Comparison of ENCODE assay signal across 8 cellular contexts in genomic region chr22:38707346-38707745, GRCh38. TPM values are rescaled to one million over a fixed set of nuclear protein-coding genes. Genes with fewer than 3 reads are reported as not detected.
A peak's percentile ranks its signal among the peaks of the same experiment; 100 is the strongest.
DNase-seq lines count a peak whose midpoint lies in the region; TF ChIP-seq lines count a peak whose summit lies in the region.

No MANE protein-coding gene starts in this region.

- H3K36me3 ChIP-seq in effector memory CD4-positive, alpha-beta T cell (ENCODE audit: control insufficient read depth, insufficient read depth, low read length): no peaks in the 10 kb centered on the region
- H3K36me3 ChIP-seq in parathyroid adenoma (ENCODE audit: control insufficient read depth, insufficient read depth, low read length): no peaks in the 10 kb centered on the region

- no peak overlapping the region for H2AFZ ChIP-seq in parathyroid adenoma

- H3K4me2 ChIP-seq in parathyroid adenoma (ENCODE audit: low read length): peak overlapping the region; percentile 74

- no peaks in the 10 kb centered on the region for H3K27me3 ChIP-seq in effector memory CD4-positive, alpha-beta T cell (replicated peaks; ENCODE audit: control insufficient read depth, insufficient read depth, low read length, poor library complexity, severe bottlenecking)
- no peaks in the 10 kb centered on the region for H3K27me3 ChIP-seq in parathyroid adenoma (ENCODE audit: control insufficient read depth, insufficient read depth, low read length)

- H3K9me3 ChIP-seq in effector memory CD4-positive, alpha-beta T cell (ENCODE audit: control insufficient read depth, low read length): no peaks in the 10 kb centered on the region
- no peaks in the 10 kb centered on the region for H3K9me3 ChIP-seq in parathyroid adenoma (ENCODE audit: control insufficient read depth, low read length)

- DNase-seq in Daoy (ENCODE audit: low read depth) (peak; percentile 48), NCI-H69 (lab: John Stamatoyannopoulos, UW) (peak; percentile 43), ecto neural progenitor cell (ENCODE audit: low spot score) (no peak), mucosa of gallbladder (ENCODE audit: low spot score) (no peak), NCI-H187 treated with DMSO at 0.1 percent for 48 hours (lab: John Stamatoyannopoulos, UW) (no peak), NCI-H524 (lab: John Stamatoyannopoulos, UW) (no peak)
- no peak for DNase-seq in effector memory CD4-positive, alpha-beta T cell

- no peak for TF ChIP-seq CTCF in parathyroid adenoma (IDR thresholded peaks at IDR 0.05)

- peak overlapping the region; percentile 95 for H3K4me3 ChIP-seq in effector memory CD4-positive, alpha-beta T cell (ENCODE audit: insufficient read depth, low read depth, low read length, poor library complexity, severe bottlenecking)
- peak overlapping the region; percentile 73 for H3K4me3 ChIP-seq in parathyroid adenoma (ENCODE audit: low read depth, low read length)

- H3K4me1 ChIP-seq in effector memory CD4-positive, alpha-beta T cell (ENCODE audit: control insufficient read depth, insufficient read depth, low read length, poor library complexity, severe bottlenecking): peaks cover 21% of the 10 kb centered on the region
- H3K4me1 ChIP-seq in parathyroid adenoma: peaks cover 5% of the 10 kb centered on the region

- H3K79me2 ChIP-seq in parathyroid adenoma: peaks cover 25% of the 10 kb centered on the region

- no peak overlapping the region for H3K9ac ChIP-seq in parathyroid adenoma

- H3K27ac ChIP-seq in effector memory CD4-positive, alpha-beta T cell (ENCODE audit: insufficient read depth, low read length, poor library complexity, severe bottlenecking): peak overlapping the region; percentile 91
- H3K27ac ChIP-seq in parathyroid adenoma: no peak overlapping the region

RNA-seq across cellular contexts. Expression of gene GTPBP1, which starts 1.6 kb away (rescaled TPM):
- total RNA-seq in Daoy (2014; rRNA removed; shearing (Covaris generic)): 16.5 and 23.5 TPM in 2 replicates
- 67.1 TPM for total RNA-seq in mucosa of gallbladder

RNA-seq across cellular contexts. Expression of gene JOSD1, which starts 6.6 kb away (rescaled TPM):
- 45.2 and 51.5 TPM in 2 replicates for total RNA-seq in Daoy (2014; rRNA removed; shearing (Covaris generic))
- total RNA-seq in mucosa of gallbladder: 75.4 TPM

RNA-seq across cellular contexts. Expression of gene TOMM22, which starts 25.6 kb away (rescaled TPM):
- total RNA-seq in Daoy (2014; rRNA removed; shearing (Covaris generic)): 70.4 and 79.0 TPM in 2 replicates
- total RNA-seq in mucosa of gallbladder: 52.7 TPM

RNA-seq across cellular contexts. Expression of gene SUN2, which starts 48.5 kb away (rescaled TPM):
- total RNA-seq in Daoy (2014; rRNA removed; shearing (Covaris generic)): 64.7 and 89.9 TPM in 2 replicates
- 129 TPM for total RNA-seq in mucosa of gallbladder

RNA-seq across cellular contexts. Expression of gene CBY1, which starts 50.9 kb away (rescaled TPM):
- total RNA-seq in Daoy (2014; rRNA removed; shearing (Covaris generic)): 11.9 and 21.8 TPM in 2 replicates
- total RNA-seq in mucosa of gallbladder: 43.2 TPM

Comparison
In these comparisons a context has a peak if more than half of its experiments do, and no peak if none do; other contexts are left out.
1. DNase-seq: peak in Daoy (single experiment) and NCI-H69 (single experiment); none in effector memory CD4-positive, alpha-beta T cell (0 of 3), ecto neural progenitor cell (single experiment), mucosa of gallbladder (single experiment), NCI-H187 treated with DMSO at 0.1 percent for 48 hours (single experiment) and NCI-H524 (0 of 2).